ENCODE assay signal across 8 cellular contexts in genomic region chr2:68734688-68735525, GRCh38. TPM values are rescaled to one million over a fixed set of nuclear protein-coding genes. Genes with fewer than 3 reads are reported as not detected.
A peak's percentile ranks its signal among the peaks of the same experiment; 100 is the strongest.
DNase-seq lines count a peak whose midpoint lies in the region; ATAC-seq and TF ChIP-seq lines count a peak whose summit lies in the region.

Gene ARHGAP25 (plus strand): TSS chr2:68734811. CDS start chr2:68735200, 389 bp downstream.

- CTCF ChIA-PET in activated B cell treated with CpG ODN at 0.5 μM for 24 hours (lab: Charles Lee), result interaction anchor here (1.0 to 3.7 kb wide), 10 partner anchors 8 to 247 kb away, joined by 3 to 22 read pairs (median 4); no protein-coding TSS in a partner anchor

- POLR2A ChIA-PET in activated B cell treated with CpG ODN at 0.5 μM for 24 hours (lab: Charles Lee), result interaction anchor here (0.5 to 5.5 kb wide), 25 partner anchors 10 to 173 kb away, joined by 3 to 55 read pairs (median 8); no protein-coding TSS in a partner anchor

- ATAC-seq in HG03135 (IDR thresholded peaks at IDR 0.05; ENCODE audit: unreplicated experiment), result peak; percentile 51
- peak; percentile 74 for ATAC-seq in activated B cell treated with CpG ODN at 0.5 μM for 24 hours (ENCODE audit: low read depth)
- no peak for ATAC-seq in gastroesophageal sphincter

- DNase-seq in GM19238 (ENCODE audit: insufficient read length, low spot score) (peak; percentile 16), activated B cell treated with CpG ODN at 0.5 μM for 24 hours (peak; percentile 45), endodermal cell (no peak), foreskin fibroblast (no peak), brain microvascular endothelial cell (no peak)
- DNase-seq in stimulated activated CD8-positive, alpha-beta memory T cell treated with anti-CD3 and anti-CD28 coated beads, Interleukin-15, amount 100 ng/mL, for 48 hours (ENCODE audit: low read depth in 2 of 2), result peak; percentile 47 to 65

- no peaks in the 10 kb centered on the region for H3K27me3 ChIP-seq in gastroesophageal sphincter
- H3K27me3 ChIP-seq in endodermal cell (ENCODE audit: control insufficient read depth, insufficient read depth, low read length, poor library complexity, severe bottlenecking), result no peaks in the 10 kb centered on the region
- H3K27me3 ChIP-seq in brain microvascular endothelial cell (replicated peaks), result no peaks in the 10 kb centered on the region

- TF ChIP-seq CTCF in activated B cell treated with CpG ODN at 0.5 μM for 24 hours (IDR thresholded peaks at IDR 0.05), result no peak
- TF ChIP-seq CTCF in gastroesophageal sphincter (IDR thresholded peaks at IDR 0.05), result no peak
- no peak for TF ChIP-seq CTCF in endodermal cell (conservative IDR thresholded peaks at IDR 0.05)
- no peak for TF ChIP-seq CTCF in foreskin fibroblast (IDR thresholded peaks at IDR 0.05; ENCODE audit: low read depth, low read length)
- TF ChIP-seq CTCF in brain microvascular endothelial cell (IDR thresholded peaks at IDR 0.05; ENCODE audit: low read depth, low read length, missing control alignments), result no peak

- H3K9me3 ChIP-seq in gastroesophageal sphincter (no peaks in the 10 kb centered on the region), endodermal cell (ENCODE audit: control insufficient read depth, low read length) (no peaks in the 10 kb centered on the region)

- H3K9ac ChIP-seq in endodermal cell (ENCODE audit: extremely low read depth, low read length, poor library complexity, severe bottlenecking), result no peak within 1 kb of the TSS

- H3K36me3 ChIP-seq in gastroesophageal sphincter (no peaks in the 10 kb centered on the region), endodermal cell (ENCODE audit: control insufficient read depth, insufficient read depth, low read length) (no peaks in the 10 kb centered on the region), brain microvascular endothelial cell (replicated peaks) (no peaks in the 10 kb centered on the region)

- no peaks in the 10 kb centered on the region for H3K27me3 Mint-ChIP-seq in activated B cell treated with CpG ODN at 0.5 μM for 24 hours
- peaks cover 2% of the 10 kb centered on the region for H3K27me3 Mint-ChIP-seq in endodermal cell (ENCODE audit: insufficient read depth)

- H3K9me3 Mint-ChIP-seq in activated B cell treated with CpG ODN at 0.5 μM for 24 hours (no peaks in the 10 kb centered on the region), endodermal cell (no peaks in the 10 kb centered on the region)

- 56 to 65% methylated on average over 11 to 12 of the region's 12 CpGs for WGBS in gastroesophageal sphincter (ENCODE audit: low coverage in 1 of 2), 2 donors
- WGBS in endodermal cell (ENCODE audit: insufficient coverage in 1 of 2, insufficient read length in 1 of 2), 2 experiments, result 85 to 91% methylated on average over 10 to 12 of the region's 12 CpGs

- H3K4me3 Mint-ChIP-seq in activated B cell treated with CpG ODN at 0.5 μM for 24 hours, result no peak within 1 kb of the TSS
- H3K4me3 Mint-ChIP-seq in endodermal cell, result no peak within 1 kb of the TSS

- H3K27ac Mint-ChIP-seq in activated B cell treated with CpG ODN at 0.5 μM for 24 hours, result no peak within 1 kb of the TSS
- H3K27ac Mint-ChIP-seq in endodermal cell, result no peak within 1 kb of the TSS

- H3K4me1 Mint-ChIP-seq in activated B cell treated with CpG ODN at 0.5 μM for 24 hours, result peaks cover 37% of the 10 kb centered on the region
- peaks cover 20% of the 10 kb centered on the region for H3K4me1 Mint-ChIP-seq in endodermal cell

- peak within 1 kb of the TSS in 3 of 4 donors; percentile 24 to 31 (median 24) for H3K27ac ChIP-seq in gastroesophageal sphincter
- H3K27ac ChIP-seq in endodermal cell (ENCODE audit: low read depth, low read length), result no peak within 1 kb of the TSS
- no peak within 1 kb of the TSS for H3K27ac ChIP-seq in brain microvascular endothelial cell

- H3K4me1 ChIP-seq in gastroesophageal sphincter (no peaks in the 10 kb centered on the region), endodermal cell (ENCODE audit: control insufficient read depth, insufficient read depth, low read length) (no peaks in the 10 kb centered on the region)

- TF ChIP-seq POLR2A in gastroesophageal sphincter (IDR thresholded peaks at IDR 0.05), result no peak

- no peak for TF ChIP-seq EP300 in gastroesophageal sphincter (IDR thresholded peaks at IDR 0.05)

- H3K36me3 Mint-ChIP-seq in activated B cell treated with CpG ODN at 0.5 μM for 24 hours (ENCODE audit: low read depth), result peaks cover 19% of the 10 kb centered on the region
- no peaks in the 10 kb centered on the region for H3K36me3 Mint-ChIP-seq in endodermal cell (ENCODE audit: low read depth)

- H3K4me3 ChIP-seq in gastroesophageal sphincter, result peak within 1 kb of the TSS in 1 of 2 donors; percentile 31
- H3K4me3 ChIP-seq in endodermal cell (ENCODE audit: low read length), result no peak within 1 kb of the TSS
- no peak within 1 kb of the TSS for H3K4me3 ChIP-seq in foreskin fibroblast (ENCODE audit: low read depth in 1 of 2, low read length in 2 of 2)
- H3K4me3 ChIP-seq in brain microvascular endothelial cell (ENCODE audit: low read depth, low read length), result no peak within 1 kb of the TSS

- intact Hi-C loops in activated B cell treated with CpG ODN at 0.5 μM for 24 hours (cut with micrococcal nuclease), result loop anchor here (1.0 to 10.0 kb wide), 9 partner anchors 8 to 370 kb away; partner anchors contain the start of genes APLF, FBXO48 and PLEK

- in situ Hi-C loops in brain microvascular endothelial cell (cut with HindIII; ENCODE audit: low pct_ligation_motif_present, low sequenced_read_pairs), result no loop called here

RNA-seq across cellular contexts. Expression of gene ARHGAP25, which starts in this region (rescaled TPM):
- total RNA-seq in activated B cell treated with CpG ODN at 0.5 μM for 24 hours (324 and 336 TPM in 2 replicates), gastroesophageal sphincter (1 to 10 TPM; 2.2 to 7.3 (median 4.4) TPM), endodermal cell (1 to 10 TPM in 1 of 2 donors, under 1 TPM in 1; 0.82 to 2.6 TPM)
- polyA plus RNA-seq in endodermal cell (2013, experiment 1 of 2), result 1.6 TPM
- polyA plus RNA-seq in endodermal cell (2013, experiment 2 of 2), result 1.6 TPM

Comparison
In these comparisons a context has a peak if more than half of its experiments do, and no peak if none do; other contexts are left out.
1. RNA of gene ARHGAP25 (total RNA-seq): 324 to 336 TPM in activated B cell treated with CpG ODN at 0.5 μM for 24 hours; 2.2 to 7.3 TPM in gastroesophageal sphincter and 0.82 to 2.6 TPM in endodermal cell; every median in the first group is over 10 times any median in the second.
2. DNase-seq: peak in GM19238 (single experiment), activated B cell treated with CpG ODN at 0.5 μM for 24 hours (single experiment) and stimulated activated CD8-positive, alpha-beta memory T cell treated with anti-CD3 and anti-CD28 coated beads, Interleukin-15, amount 100 ng/mL, for 48 hours (2 of 2); none in endodermal cell (single experiment), foreskin fibroblast (0 of 2) and brain microvascular endothelial cell (single experiment).
3. H3K27ac ChIP-seq: peak in gastroesophageal sphincter (3 of 4); none in endodermal cell (single experiment) and brain microvascular endothelial cell (single experiment).